In genomic region chr1:227559499-227559898, GRCh38 we compare ENCODE assay signal across 22 cellular contexts. TPM values are rescaled to one million over a fixed set of nuclear protein-coding genes. Genes with fewer than 3 reads are reported as not detected.
DNase-seq lines count a peak whose midpoint lies in the region; ATAC-seq, FAIRE-seq and TF ChIP-seq lines count a peak whose summit lies in the region.
"Had no signal": no experiment of that assay in that cellular context is flagged by ENCODE, and none has a peak within 500 bp of the region (broad histone marks: within the 10 kb centered on the region; RNA-seq: fewer than 3 reads in every experiment).

No MANE protein-coding gene starts in this region.

- no peak overlapping the region for H3K4me3 ChIP-seq in HEK293 (ENCODE audit: low read depth, low read length)
- no peak overlapping the region for H3K4me3 ChIP-seq in endothelial cell of umbilical vein (replicated peaks in 1 of 3; ENCODE audit: insufficient read depth in 1 of 3, low read depth in 1 of 3, low read length in 3 of 3)
- no peak overlapping the region for H3K4me3 ChIP-seq in mammary epithelial cell (replicated peaks in 1 of 3; ENCODE audit: insufficient read depth in 1 of 3, low read depth in 2 of 3, low read length in 3 of 3)
- H3K4me3 ChIP-seq: PC-9, SJCRH30 had no signal

- H4K20me1 ChIP-seq in endothelial cell of umbilical vein (replicated peaks; ENCODE audit: control insufficient read depth, extremely low read depth, insufficient read depth, low read length) (no peaks in the 10 kb centered on the region), mammary epithelial cell (ENCODE audit: insufficient read depth, low read length) (no peaks in the 10 kb centered on the region)

- H3K36me3 ChIP-seq in HEK293 (ENCODE audit: control insufficient read depth in 2 of 2, insufficient read depth in 1 of 2, low read length in 2 of 2): no peaks in the 10 kb centered on the region
- no peaks in the 10 kb centered on the region for H3K36me3 ChIP-seq in endothelial cell of umbilical vein (ENCODE audit: control insufficient read depth in 2 of 2, extremely low read depth in 1 of 2, insufficient read depth in 2 of 2, low read length in 2 of 2)
- no peaks in the 10 kb centered on the region for H3K36me3 ChIP-seq in mammary epithelial cell (ENCODE audit: insufficient read depth, low read length)
- H3K36me3 ChIP-seq: SJCRH30 had no signal

- WGBS in mammary epithelial cell (ENCODE audit: low coverage, missing lambda C conversion rate): 80% methylated on average over 1 of the region's 27 CpGs

- H3K4me1 ChIP-seq in HEK293 (ENCODE audit: control insufficient read depth, insufficient read depth, low read length) (no peaks in the 10 kb centered on the region), endothelial cell of umbilical vein (ENCODE audit: control insufficient read depth, extremely low read depth, insufficient read depth, low read length) (peaks cover 5% of the 10 kb centered on the region), mammary epithelial cell (ENCODE audit: insufficient read depth, low read length) (peaks cover 4% of the 10 kb centered on the region)
- H3K4me1 ChIP-seq: SJCRH30 had no signal

- DNase-seq in CD4-positive, alpha-beta T cell: no peak
- DNase-seq in endothelial cell of umbilical vein (ENCODE audit: low read depth, low spot score) (no peak), posterior vena cava (ENCODE audit: low spot score) (peak; percentile 75), AG08395 (ENCODE audit: low spot score) (no peak), mammary epithelial cell (no peak), NCI-H1105 (lab: John Stamatoyannopoulos, UW) (no peak)
- DNase-seq: C1 segment of cervical spinal cord, DMS79, HFFc6, IMR-90, Karpas-422, NCI-H1048, NCI-H1436 treated with DMSO at 0.1 percent for 48 hours, NCI-H2029, NCI-H526, PC-9, SJCRH30 had no signal

- H3K9me3 ChIP-seq in CD4-positive, alpha-beta T cell (ENCODE audit: control insufficient read depth, low read length): no peaks in the 10 kb centered on the region
- H3K9me3 ChIP-seq in HEK293 (ENCODE audit: control insufficient read depth, insufficient read depth, low read depth, low read length) (no peaks in the 10 kb centered on the region), endothelial cell of umbilical vein (replicated peaks; ENCODE audit: control insufficient read depth, insufficient read depth, low read length) (no peaks in the 10 kb centered on the region), mammary epithelial cell (replicated peaks; ENCODE audit: insufficient read depth, low read length) (peaks cover 4% of the 10 kb centered on the region)

- peak overlapping the region; percentile 17 for H3K4me3 Mint-ChIP-seq in CD4-positive, alpha-beta T cell
- H3K4me3 Mint-ChIP-seq: HFFc6 had no signal

- no peaks in the 10 kb centered on the region for H3K9me1 ChIP-seq in endothelial cell of umbilical vein (replicated peaks; ENCODE audit: control insufficient read depth, extremely low read depth, insufficient read depth, low read length)

- peaks cover 24% of the 10 kb centered on the region for H3K4me1 Mint-ChIP-seq in CD4-positive, alpha-beta T cell (ENCODE audit: low read depth)

- H3K79me2 ChIP-seq in endothelial cell of umbilical vein (ENCODE audit: control insufficient read depth, insufficient read depth, low read length): peaks cover 5% of the 10 kb centered on the region
- peaks cover 7% of the 10 kb centered on the region for H3K79me2 ChIP-seq in mammary epithelial cell (ENCODE audit: insufficient read depth, low read length)

- no peak overlapping the region for H3K27ac ChIP-seq in CD4-positive, alpha-beta T cell (ENCODE audit: low read depth, low read length)
- H3K27ac ChIP-seq in HEK293 (ENCODE audit: extremely low read depth, low read depth, low read length) (no peak overlapping the region), endothelial cell of umbilical vein (ENCODE audit: insufficient read depth, low read depth, low read length) (no peak overlapping the region), mammary epithelial cell (ENCODE audit: insufficient read depth, low read depth, low read length) (no peak overlapping the region)
- H3K27ac ChIP-seq: PC-9, RWPE1, SJCRH30 had no signal

- peaks cover 53% of the 10 kb centered on the region for H3K27me3 Mint-ChIP-seq in CD4-positive, alpha-beta T cell

- H2AFZ ChIP-seq in endothelial cell of umbilical vein (ENCODE audit: low read depth, low read length) (peak overlapping the region; percentile 18), mammary epithelial cell (ENCODE audit: low read depth, low read length) (no peak overlapping the region)
- H2AFZ ChIP-seq: PC-9 had no signal

- dilution Hi-C loops in endothelial cell of umbilical vein (cut with MboI; ENCODE audit: extremely low pct_ligation_motif_present, low sequenced_read_pairs): no loop called here
- dilution Hi-C loops in mammary epithelial cell (cut with HindIII; ENCODE audit: low sequenced_read_pairs): loop anchor here (5.0 kb wide), 1 partner anchor 57 kb away; no protein-coding TSS in a partner anchor

- H3K36me3 Mint-ChIP-seq in CD4-positive, alpha-beta T cell (ENCODE audit: low read depth): peaks cover 4% of the 10 kb centered on the region

- ATAC-seq in CD4-positive, alpha-beta T cell (ENCODE audit: poor library complexity): no peak
- ATAC-seq in HG03565 (IDR thresholded peaks at IDR 0.05; ENCODE audit: unreplicated experiment): no peak

- POLR2A ChIA-PET in CD4-positive, alpha-beta T cell (lab: Charles Lee): no interaction called here
- POLR2A ChIA-PET in HEK293 (lab: Yijun Ruan, JAX) (no interaction called here), endothelial cell of umbilical vein (lab: Charles Lee) (no interaction called here)

- in situ Hi-C loops in mammary epithelial cell (cut with MboI; ENCODE audit: low sequenced_read_pairs in 2 of 2): no loop called here

- intact Hi-C loops in CD4-positive, alpha-beta T cell (cut with DNase I, micrococcal nuclease): no loop called here
- intact Hi-C loops in endothelial cell of umbilical vein (cut with micrococcal nuclease) (no loop called here), posterior vena cava (cut with DNase I) (no loop called here), mammary epithelial cell (cut with micrococcal nuclease) (no loop called here)

- CTCF ChIA-PET in CD4-positive, alpha-beta T cell (lab: Charles Lee): interaction anchor here (1.0 kb wide), 1 partner anchor 17 kb away, joined by 3 read pairs; no protein-coding TSS in a partner anchor
- CTCF ChIA-PET in HEK293 (lab: Yijun Ruan, JAX): no interaction called here
- CTCF ChIA-PET in endothelial cell of umbilical vein (lab: Charles Lee): interaction anchor here (1.0 kb wide), 1 partner anchor 15 kb away, joined by 3 read pairs; no protein-coding TSS in a partner anchor
- CTCF ChIA-PET in mammary epithelial cell (lab: Charles Lee; ENCODE audit: low non-redundant PET): no interaction called here

- no peak for FAIRE-seq in endothelial cell of umbilical vein (lab: Jason Lieb, UNC)
- FAIRE-seq: D721Med, HTR-8/SVneo had no signal

- H3K27ac Mint-ChIP-seq in CD4-positive, alpha-beta T cell: no peak overlapping the region
- H3K27ac Mint-ChIP-seq: HFFc6 had no signal

- no peak for TF ChIP-seq CTCF in CD4-positive, alpha-beta T cell (IDR thresholded peaks at IDR 0.05)
- TF ChIP-seq CTCF in HEK293 (tag by site-specific recombination; IDR thresholded peaks at IDR 0.05): no peak
- no peak for TF ChIP-seq CTCF in endothelial cell of umbilical vein (IDR thresholded peaks at IDR 0.05; ENCODE audit: extremely low read depth in 1 of 2, insufficient read depth in 1 of 2, low read depth in 1 of 2, low read length in 2 of 2)
- TF ChIP-seq CTCF in mammary epithelial cell (conservative IDR thresholded peaks at IDR 0.05 in 1 of 2, IDR thresholded peaks at IDR 0.05 in 1 of 2; ENCODE audit: extremely low read depth in 1 of 2, insufficient read depth in 1 of 2, low read depth in 1 of 2, low read length in 2 of 2): no peak

- peaks cover 34% of the 10 kb centered on the region for H3K27me3 ChIP-seq in CD4-positive, alpha-beta T cell (ENCODE audit: control insufficient read depth, insufficient read depth, low read length)
- H3K27me3 ChIP-seq in endothelial cell of umbilical vein (ENCODE audit: control insufficient read depth in 2 of 2, insufficient read depth in 2 of 2, low read length in 2 of 2) (peaks cover 34 to 46% of the 10 kb centered on the region in 2 experiments), mammary epithelial cell (ENCODE audit: insufficient read depth, low read length) (no peaks in the 10 kb centered on the region)
- H3K27me3 ChIP-seq: SJCRH30 had no signal

- H3K9ac ChIP-seq in endothelial cell of umbilical vein (replicated peaks; ENCODE audit: extremely low read depth, insufficient read depth, low read length) (no peak overlapping the region), mammary epithelial cell (ENCODE audit: insufficient read depth, low read length) (no peak overlapping the region)

- H3K4me2 ChIP-seq in endothelial cell of umbilical vein (ENCODE audit: insufficient read depth, low read length) (no peak overlapping the region), mammary epithelial cell (ENCODE audit: insufficient read depth, low read depth, low read length) (no peak overlapping the region)
- H3K4me2 ChIP-seq: PC-9 had no signal

- BruUV-seq in endothelial cell of umbilical vein (replicated peaks; lab: Mats Ljungman, UMichigan) (no TSS peak), mammary epithelial cell (replicated peaks; lab: Mats Ljungman, UMichigan) (no TSS peak)

- TF ChIP-seq POLR2A in endothelial cell of umbilical vein (IDR thresholded peaks at IDR 0.05; ENCODE audit: low read depth, low read length): no peak

- no peaks in the 10 kb centered on the region for H3K9me3 Mint-ChIP-seq in CD4-positive, alpha-beta T cell

TF ChIP-seq in endothelial cell of umbilical vein, 7 proteins besides CTCF, POLR2A, EP300 and RAD21:
- TF ChIP-seq GATA2 (IDR thresholded peaks at IDR 0.05; ENCODE audit: insufficient read depth, insufficient read length, low read depth, low read length): no peak
- TF ChIP-seq EZH2 (IDR thresholded peaks at IDR 0.05; ENCODE audit: borderline replicate concordance, low read depth, low read length, severe bottlenecking): peak; percentile 7

RNA-seq across cellular contexts. Expression of gene ZNF678, which starts 3.9 kb away (rescaled TPM):
- total RNA-seq in CD4-positive, alpha-beta T cell: 1 to 10 TPM; 2.8 to 2.9 TPM
- total RNA-seq in endothelial cell of umbilical vein (7.5 and 7.7 TPM in 2 replicates), posterior vena cava (1 to 10 TPM; 5.6 to 6.2 TPM), mammary epithelial cell (1 to 10 TPM; 4.1 to 5.8 TPM)
- polyA plus RNA-seq in endothelial cell of umbilical vein (2.0 and 2.1 TPM in 2 replicates), mammary epithelial cell (1.7 TPM)
- polyA plus RNA-seq in endothelial cell of umbilical vein (2011; cell fraction: cytosol; rRNA removed): 2.2 and 2.3 TPM in 2 replicates
- 6.7 and 12.1 TPM in 2 replicates for polyA plus RNA-seq in endothelial cell of umbilical vein (2011; cell fraction: nucleus; rRNA removed)
- polyA plus RNA-seq in endothelial cell of umbilical vein (2012): 3.5 and 4.3 TPM in 2 replicates
- polyA minus RNA-seq in endothelial cell of umbilical vein (16.5 and 30.7 TPM in 2 replicates), mammary epithelial cell (14.0 TPM)
- polyA minus RNA-seq in endothelial cell of umbilical vein (2011; cell fraction: cytosol; rRNA and poly(A)+ RNA removed): 3.8 TPM
- 27.4 and 51.5 TPM in 2 replicates for polyA minus RNA-seq in endothelial cell of umbilical vein (2011; cell fraction: nucleus; rRNA and poly(A)+ RNA removed)

Comparison
In these comparisons a context has a peak if more than half of its experiments do, and no peak if none do; other contexts are left out.
1. CTCF ChIA-PET loops: an anchor here in CD4-positive, alpha-beta T cell (1.0 kb wide) and endothelial cell of umbilical vein (1.0 kb wide); none called in HEK293 and mammary epithelial cell.